Comparison of ENCODE assay signal across 8 cellular contexts in the genomic region with DNA sequence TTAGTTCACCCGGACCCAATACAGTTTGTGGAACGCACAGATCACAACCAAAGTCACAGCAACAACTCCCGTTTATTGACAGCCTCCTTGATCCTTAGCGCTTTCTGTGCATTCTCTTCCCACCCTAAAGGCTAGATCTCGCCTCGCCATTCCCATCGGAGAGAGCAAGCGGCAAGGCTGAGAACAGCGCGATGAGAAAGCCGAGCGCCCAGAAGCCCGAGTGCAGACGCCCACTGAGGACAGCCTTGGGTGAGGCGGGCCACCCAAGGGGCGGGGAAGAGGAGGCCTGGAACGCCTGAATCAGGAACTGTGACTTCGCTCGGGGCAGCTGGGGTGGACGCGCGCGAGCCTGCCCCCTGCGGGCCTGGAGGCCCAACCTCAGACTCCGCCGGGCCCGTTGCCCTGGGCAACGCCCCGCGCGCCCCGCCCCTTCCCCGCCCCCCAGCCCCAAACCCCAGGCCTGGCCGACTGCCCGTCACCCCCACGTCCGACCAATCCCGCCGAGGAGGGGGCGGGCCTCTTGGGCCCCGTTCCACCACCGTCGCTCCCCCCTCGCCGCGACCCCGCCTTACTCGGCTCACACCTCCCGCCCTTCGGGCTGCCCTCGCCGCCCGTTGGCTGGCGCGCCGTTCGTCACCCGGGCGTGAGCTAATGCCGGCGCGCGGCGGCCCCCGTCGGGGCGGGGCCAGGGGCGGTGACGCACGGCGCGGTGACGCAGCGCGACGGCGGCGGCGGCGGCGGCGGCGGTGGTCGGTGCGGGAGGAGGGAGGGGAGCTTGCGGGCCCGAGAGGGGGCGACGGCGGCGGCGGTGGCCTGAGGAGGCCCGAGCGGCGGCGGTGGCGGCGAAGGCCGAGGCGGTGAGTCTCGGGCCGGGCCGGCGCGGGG. TPM values are rescaled to one million over a fixed set of nuclear protein-coding genes. Genes with fewer than 3 reads are reported as not detected.
DNase-seq lines count a peak whose midpoint lies in the region; ATAC-seq and TF ChIP-seq lines count a peak whose summit lies in the region.

Gene SAMD4B, plus strand, starts transcription at position 702 of the 885 bp plus-strand sequence. CDS start 14,473 bp downstream, outside the sequence.

- intact Hi-C loops in activated naive CD4-positive, alpha-beta T cell treated with anti-CD3 and anti-CD28 coated beads for 36 hours (cut with micrococcal nuclease): loop anchor here (1.0 to 2.0 kb wide), 4 partner anchors 9 to 95 kb away; partner anchors contain the start of genes MED29, PAF1 and PLEKHG2

- no peaks in the 10 kb centered on the region for H3K27me3 Mint-ChIP-seq in activated naive CD4-positive, alpha-beta T cell treated with anti-CD3 and anti-CD28 coated beads for 36 hours (ENCODE audit: low read depth)

- H3K9me3 Mint-ChIP-seq in activated naive CD4-positive, alpha-beta T cell treated with anti-CD3 and anti-CD28 coated beads for 36 hours: no peaks in the 10 kb centered on the region

- ATAC-seq in gastroesophageal sphincter: peak; percentile 97

- H3K36me3 Mint-ChIP-seq in activated naive CD4-positive, alpha-beta T cell treated with anti-CD3 and anti-CD28 coated beads for 36 hours (ENCODE audit: low read depth): no peaks in the 10 kb centered on the region

- TF ChIP-seq CTCF in GM06990 (IDR thresholded peaks at IDR 0.05; ENCODE audit: insufficient read depth, low read length, poor library complexity, severe bottlenecking) (peak; percentile 69), HFF-Myc (IDR thresholded peaks at IDR 0.05; ENCODE audit: low read depth, low read length, missing control alignments) (peak; percentile 49), gastroesophageal sphincter (IDR thresholded peaks at IDR 0.05) (peak in 3 of 4 experiments; percentile 89 to 91 (median 90))

- peaks cover 65% of the 10 kb centered on the region for H3K4me1 Mint-ChIP-seq in activated naive CD4-positive, alpha-beta T cell treated with anti-CD3 and anti-CD28 coated beads for 36 hours (ENCODE audit: low read depth)

- peak within 1 kb of the TSS; percentile 91 for H3K4me3 Mint-ChIP-seq in activated naive CD4-positive, alpha-beta T cell treated with anti-CD3 and anti-CD28 coated beads for 36 hours

- H3K36me3 ChIP-seq in GM06990 (ENCODE audit: control insufficient read depth, insufficient read depth, low read length) (no peaks in the 10 kb centered on the region; the same call in 1 of the 2 replicates), gastroesophageal sphincter (peaks cover 0 to 7% of the 10 kb centered on the region in 2 donors)

- 0% methylated on average over 3 of the region's 105 CpGs; no CpG with 5 or more reads in 1 of the 2 donors for WGBS in gastroesophageal sphincter (ENCODE audit: low coverage in 1 of 2), 2 donors

- H3K4me1 ChIP-seq in gastroesophageal sphincter: peaks cover 0 to 55% (median 31%) of the 10 kb centered on the region in 3 donors

- H3K4me3 ChIP-seq in GM06990 (replicated peaks; ENCODE audit: low read depth, low read length) (peak within 1 kb of the TSS; percentile 86), HFF-Myc (replicated peaks; ENCODE audit: low read depth, low read length) (peak within 1 kb of the TSS; percentile 98), gastroesophageal sphincter (peak within 1 kb of the TSS; percentile 89 to 96)

- peak within 1 kb of the TSS; percentile 78 to 94 (median 92) for H3K27ac ChIP-seq in gastroesophageal sphincter

- no peaks in the 10 kb centered on the region for H3K9me3 ChIP-seq in gastroesophageal sphincter

- H3K27me3 ChIP-seq in GM06990 (replicated peaks; ENCODE audit: control insufficient read depth, insufficient read depth, low read length) (no peaks in the 10 kb centered on the region), gastroesophageal sphincter (no peaks in the 10 kb centered on the region)

- peak; percentile 86 to 88 for TF ChIP-seq POLR2A in gastroesophageal sphincter (IDR thresholded peaks at IDR 0.05)

- in situ Hi-C loops in SK-MEL-5 (cut with HindIII; ENCODE audit: low pct_unique_long_range_greater_than_20kb, low sequenced_read_pairs): no loop called here

- CTCF ChIA-PET in activated naive CD4-positive, alpha-beta T cell treated with anti-CD3 and anti-CD28 coated beads for 36 hours (lab: Charles Lee): interaction anchor here (1.2 kb wide), 1 partner anchor 49 kb away, joined by 3 read pairs; the partner anchor contains the start of genes MED29 and PAF1

- DNase-seq in GM06990 (ENCODE audit: extremely low read depth, insufficient read length) (peak; percentile 99), HFF-Myc (ENCODE audit: extremely low read depth, low read depth) (peak; percentile 83), MV-4-11 (lab: John Stamatoyannopoulos, UW) (peak; percentile 100), SK-MEL-5 (ENCODE audit: low read depth, low spot score) (peak; percentile 96), non-pigmented ciliary epithelial cell (ENCODE audit: low read depth) (peak; percentile 87), superior temporal gyrus (ENCODE audit: extremely low spot score) (peak; percentile 97)
- DNase-seq in activated naive CD4-positive, alpha-beta T cell treated with anti-CD3 and anti-CD28 coated beads for 36 hours: peak; percentile 99

- peak within 1 kb of the TSS; percentile 91 for H3K27ac Mint-ChIP-seq in activated naive CD4-positive, alpha-beta T cell treated with anti-CD3 and anti-CD28 coated beads for 36 hours

- no peak for TF ChIP-seq EP300 in gastroesophageal sphincter (IDR thresholded peaks at IDR 0.05)

RNA-seq across cellular contexts. Expression of gene SAMD4B, which starts in this region (rescaled TPM):
- total RNA-seq in SK-MEL-5 (2014; rRNA removed; shearing (Covaris generic)): 69.9 and 78.5 TPM in 2 replicates
- polyA plus RNA-seq in SK-MEL-5 (2015; cell fraction: cytosol; rRNA removed): 183 and 192 TPM in 2 replicates
- polyA plus RNA-seq in SK-MEL-5 (2015; cell fraction: nucleus; rRNA removed): 76.9 and 88.4 TPM in 2 replicates
- total RNA-seq in activated naive CD4-positive, alpha-beta T cell treated with anti-CD3 and anti-CD28 coated beads for 36 hours: 10 to 100 TPM; 33.0 to 35.8 TPM
- total RNA-seq in gastroesophageal sphincter: 100 to 1,000 TPM in 1 of 4 donors, 10 to 100 TPM in 3; 68.2 to 121 (median 92.8) TPM

Comparison
In these comparisons a context has a peak if more than half of its experiments do, and no peak if none do; other contexts are left out.
1. Peak in every context shown above with its lines: DNase-seq, ATAC-seq, H3K4me3 ChIP-seq and H3K27ac ChIP-seq.